7 cellular contexts compared by ENCODE assay signal in the genomic region with DNA sequence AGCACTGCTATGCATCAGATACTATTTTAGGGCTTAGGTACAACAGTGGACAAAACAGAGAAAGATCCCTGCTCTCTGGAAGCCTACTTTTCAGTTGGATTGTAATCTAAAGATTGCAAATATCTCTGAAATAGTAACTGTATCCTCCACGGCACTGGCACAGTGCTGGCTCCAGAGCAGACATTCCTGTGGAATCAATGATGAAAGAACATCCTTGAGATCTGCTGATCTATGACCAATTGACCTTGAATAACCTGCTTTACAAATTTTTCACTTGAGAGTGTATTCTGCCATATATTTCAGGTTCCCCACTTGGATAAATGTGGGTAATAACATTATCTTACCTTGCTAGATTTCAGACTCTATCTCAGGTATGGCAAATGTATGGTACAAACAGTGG. TPM values are rescaled to one million over a fixed set of nuclear protein-coding genes. Genes with fewer than 3 reads are reported as not detected.
"Had no signal": no experiment of that assay in that cellular context is flagged by ENCODE, and none has a peak within 500 bp of the region (broad histone marks: within the 10 kb centered on the region; RNA-seq: fewer than 3 reads in every experiment).

No MANE protein-coding gene starts in this region.

- ATAC-seq: GM23338, K562 had no signal

- H3K4me3 ChIP-seq: GM23338, K562 had no signal

- H3K9me3 Mint-ChIP-seq: GM23338, H9 had no signal

- H3K4me1 Mint-ChIP-seq: GM23338, H9 had no signal

- DNase-seq: H9, HCEC 1CT, IMR-90, KG1 had no signal

- H3K27ac Mint-ChIP-seq: GM23338, H9 had no signal

- H3K4me3 Mint-ChIP-seq: GM23338, H9 had no signal

RNA-seq across cellular contexts. Expression of a gene that starts 3.2 kb away (rescaled TPM):
- total RNA-seq: H1, IMR-90, K562 had no signal
- polyA plus RNA-seq: GM23338, H1, IMR-90 had no signal
